24 cellular contexts compared by ENCODE assay signal in genomic region chr3:181761906-181762305, GRCh38.
"Had no signal": no experiment of that assay in that cellular context is flagged by ENCODE, and none has a peak within 500 bp of the region (broad histone marks: within the 10 kb centered on the region; RNA-seq: fewer than 3 reads in every experiment).

No MANE protein-coding gene starts in this region.

- H3K4me1 ChIP-seq: parathyroid adenoma, psoas muscle, right lobe of liver, sigmoid colon, stomach, thyroid gland, tibial nerve, upper lobe of right lung, uterus had no signal

- H3K36me3 ChIP-seq: neural progenitor cell, ovary, right lobe of liver, sigmoid colon, stomach, thoracic aorta, thyroid gland, tibial nerve, upper lobe of right lung, uterus had no signal

- ATAC-seq: natural killer cell; psoas muscle; right cardiac atrium; right lobe of liver; stimulated activated effector memory CD8-positive, alpha-beta T cell treated with anti-CD3 and anti-CD28 coated beads, Interleukin-12 subunit alpha, Interleukin-12 subunit beta, amount 100 ng/mL, for 72 hours; stimulated activated naive B cell treated with anti-CD40 and anti-IgM and Interleukin-4, amounts not matched to agents 10 μg/mL and 1 μg/mL and 100 μg/mL, for 72 hours; upper lobe of right lung had no signal

- H3K27ac ChIP-seq: neural progenitor cell, ovary, parathyroid adenoma, psoas muscle, right lobe of liver, sigmoid colon, stomach, thoracic aorta, thyroid gland, tibial nerve, upper lobe of right lung, uterus had no signal

- H3K4me3 ChIP-seq: neural progenitor cell, ovary, psoas muscle, right lobe of liver, sigmoid colon, stomach, thoracic aorta, thyroid gland, tibial nerve, upper lobe of right lung, uterus had no signal

- DNase-seq: natural killer cell; occipital lobe; ovary; posterior cingulate gyrus; psoas muscle; right cardiac atrium; right lobe of liver; sigmoid colon; small intestine; stimulated activated CD4-positive, alpha-beta T cell treated with anti-CD3 and anti-CD28 coated beads, Interleukin-15, amount 100 ng/mL, for 24 hours; stimulated activated CD4-positive, alpha-beta T cell treated with anti-CD3 and anti-CD28 coated beads, Interleukin-2, amount 100 ng/mL, for 24 hours; stimulated activated CD4-positive, alpha-beta T cell treated with anti-CD3 and anti-CD28 coated beads, Interleukin-2, amount 100 ng/mL, for 48 hours; stimulated activated CD4-positive, alpha-beta T cell treated with anti-CD3 and anti-CD28 coated beads, Interleukin-4, amount 100 ng/mL, for 24 hours; stimulated activated naive B cell treated with anti-CD40 and anti-IgM and Interleukin-4, amounts not matched to agents 10 μg/mL and 1 μg/mL and 100 μg/mL, for 72 hours; stimulated activated naive CD4-positive, alpha-beta T cell treated with Interleukin-2 at 50 U/mL for 16 hours; stomach; thyroid gland; upper lobe of right lung; uterus had no signal

- FAIRE-seq: small intestine had no signal

- H3K9me3 ChIP-seq: ovary, psoas muscle, right lobe of liver, sigmoid colon, stomach, thoracic aorta, thyroid gland, tibial nerve, upper lobe of right lung, uterus had no signal
